8 cellular contexts compared by ENCODE assay signal in genomic region chr7:44748042-44748947, GRCh38. TPM values are rescaled to one million over a fixed set of nuclear protein-coding genes. Genes with fewer than 3 reads are reported as not detected.
DNase-seq lines count a peak whose midpoint lies in the region; ATAC-seq, FAIRE-seq and TF ChIP-seq lines count a peak whose summit lies in the region.

ZMIZ2 (plus strand) TSS chr7:44748847; CDS start chr7:44756250, 7,403 bp downstream.

- 0 out of 3 replicates have a peak, but pooled peaks of 1 of the 2 experiments have one; percentile 27 for TF ChIP-seq EP300 in H1 (IDR thresholded peaks at IDR 0.05; ENCODE audit: borderline replicate concordance in 1 of 2, low read depth in 2 of 2, low read length in 2 of 2)

- POLR2A ChIA-PET in H1 (lab: Charles Lee; ENCODE audit: partially characterized antibody): interaction anchor here (0.7 to 4.8 kb wide), 12 partner anchors 10 to 141 kb away, joined by 3 to 34 read pairs (median 7); partner anchors contain the start of genes H2AZ2, OGDH and PPIA

- peak within 1 kb of the TSS; percentile 84 for H3K56ac ChIP-seq in H1 (replicated peaks; ENCODE audit: insufficient read length, low read depth, low read length)

- H3K27ac ChIP-seq in H1 (ENCODE audit: low read depth, low read length): peak within 1 kb of the TSS; percentile 83; the same call in 1 of the 2 replicates
- peak within 1 kb of the TSS; percentile 61 for H3K27ac ChIP-seq in mesenchymal stem cell (ENCODE audit: low read length, poor library complexity, severe bottlenecking)

- peaks cover 11 to 12% of the 10 kb centered on the region in 2 experiments for H4K20me1 ChIP-seq in H1 (replicated peaks in 1 of 2; ENCODE audit: control insufficient read depth in 1 of 2, insufficient read depth in 2 of 2, low read length in 2 of 2)

- H3K9me3 ChIP-seq in H1 (ENCODE audit: insufficient read depth in 2 of 2, low read depth in 1 of 2, low read length in 1 of 2): no peaks in the 10 kb centered on the region
- no peaks in the 10 kb centered on the region for H3K9me3 ChIP-seq in mesenchymal stem cell (ENCODE audit: control insufficient read depth, low read length)

- DNase-seq in COLO668 (lab: John Stamatoyannopoulos, UW; ENCODE audit: unreplicated experiment) (peak; percentile 99), HUDEP-2 (lab: John Stamatoyannopoulos, UW; ENCODE audit: unreplicated experiment in 76 of 76) (peak in 73 of 76 experiments; percentile 25 to 92 (median 80)), NOMO-1 treated with DMSO at 0.1 percent for 48 hours (lab: John Stamatoyannopoulos, UW; ENCODE audit: unreplicated experiment) (peak; percentile 71), H1 (ENCODE audit: low read depth in 1 of 2, low spot score in 2 of 2) (peak; percentile 38 to 98), mesenchymal stem cell (peak; percentile 83)
- peak; percentile 94 for DNase-seq in activated CD8-positive, alpha-beta memory T cell treated with anti-CD3 and anti-CD28 coated beads, Interleukin-2, amount 10 ng/mL, durations not matched to agents 7 days and 5 days
- peak; percentile 72 for DNase-seq in stimulated activated CD8-positive, alpha-beta memory T cell treated with anti-CD3 and anti-CD28 coated beads, Interleukin-12 subunit alpha, Interleukin-12 subunit beta, amount 100 ng/mL, for 24 hours (ENCODE audit: extremely low read depth)

- H3K27me3 ChIP-seq in H1 (replicated peaks in 1 of 4; ENCODE audit: control insufficient read depth in 3 of 4, extremely low read depth in 1 of 4, insufficient read depth in 3 of 4, low read length in 3 of 4): no peaks in the 10 kb centered on the region
- H3K27me3 ChIP-seq in mesenchymal stem cell (ENCODE audit: control insufficient read depth in 1 of 2, insufficient read depth in 1 of 2, low read length in 2 of 2): no peaks in the 10 kb centered on the region

- H2BK120ac ChIP-seq in H1 (replicated peaks; ENCODE audit: low read depth, low read length) (no peak within 1 kb of the TSS), mesenchymal stem cell (ENCODE audit: low read depth, low read length) (peak within 1 kb of the TSS; percentile 98)

- no peak within 1 kb of the TSS for H4K5ac ChIP-seq in H1 (ENCODE audit: insufficient read length, low read depth, low read length)

- H2BK12ac ChIP-seq in H1 (ENCODE audit: low read depth, low read length) (no peak within 1 kb of the TSS), mesenchymal stem cell (ENCODE audit: low read length in 2 of 2) (peak within 1 kb of the TSS in 1 of 2 experiments; percentile 43)

- H2BK15ac ChIP-seq in H1 (ENCODE audit: low read length) (no peak within 1 kb of the TSS; the same call in 1 of the 2 replicates), mesenchymal stem cell (ENCODE audit: low read depth, poor library complexity, severe bottlenecking) (peak within 1 kb of the TSS; percentile 100)

- WGBS in H1 (ENCODE audit: extremely low coverage in 1 of 2, insufficient coverage in 1 of 2, insufficient read length in 1 of 2, insufficient replicate concordance in 2 of 2, low coverage in 1 of 2, low lambda C conversion rate in 2 of 2, missing lambda C conversion rate in 1 of 2), 2 experiments: 12% methylated on average over 11 of the region's 92 CpGs; no CpG with 5 or more reads in 1 of the 2 experiments
- 5% methylated on average over 30 of the region's 92 CpGs for WGBS in mesenchymal stem cell

- H3K4me1 Mint-ChIP-seq in activated CD8-positive, alpha-beta memory T cell treated with anti-CD3 and anti-CD28 coated beads, Interleukin-2, amount 10 ng/mL, durations not matched to agents 7 days and 5 days: peaks cover 43% of the 10 kb centered on the region

- H3K9me3 Mint-ChIP-seq in activated CD8-positive, alpha-beta memory T cell treated with anti-CD3 and anti-CD28 coated beads, Interleukin-2, amount 10 ng/mL, durations not matched to agents 7 days and 5 days (ENCODE audit: low read depth): no peaks in the 10 kb centered on the region

- H3K4me2 ChIP-seq in H1 (ENCODE audit: insufficient read depth in 1 of 2, low read depth in 2 of 2, low read length in 2 of 2) (peak within 1 kb of the TSS; percentile 98 to 99), mesenchymal stem cell (ENCODE audit: low read length, poor library complexity, severe bottlenecking) (peak within 1 kb of the TSS; percentile 87)

- H3K14ac ChIP-seq in H1 (ENCODE audit: insufficient read length) (no peak within 1 kb of the TSS), mesenchymal stem cell (ENCODE audit: low read length in 2 of 2) (peak within 1 kb of the TSS in 1 of 2 experiments; percentile 99)

- no peak within 1 kb of the TSS for H3K4ac ChIP-seq in H1 (replicated peaks; ENCODE audit: insufficient read length, low read depth, low read length)
- peak within 1 kb of the TSS; percentile 88 to 90 for H3K4ac ChIP-seq in mesenchymal stem cell (ENCODE audit: low read depth in 1 of 2, low read length in 2 of 2)

- ATAC-seq in GM21360 (IDR thresholded peaks at IDR 0.05; ENCODE audit: unreplicated experiment): peak; percentile 57
- ATAC-seq in activated CD8-positive, alpha-beta memory T cell treated with anti-CD3 and anti-CD28 coated beads, Interleukin-2, amount 10 ng/mL, durations not matched to agents 7 days and 5 days: peak; percentile 90

- H2AK5ac ChIP-seq in H1 (ENCODE audit: low read depth, low read length) (peak within 1 kb of the TSS; percentile 10; the same call in 1 of the 2 replicates), mesenchymal stem cell (ENCODE audit: low read length, severe bottlenecking) (peak within 1 kb of the TSS; percentile 44)

- CTCF ChIA-PET in activated CD8-positive, alpha-beta memory T cell treated with anti-CD3 and anti-CD28 coated beads, Interleukin-2, amount 10 ng/mL, durations not matched to agents 7 days and 5 days (lab: Charles Lee): interaction anchor here (0.9 to 2.2 kb wide), 2 partner anchors 20 to 160 kb away, joined by 3 to 6 read pairs; no protein-coding TSS in a partner anchor
- CTCF ChIA-PET in H1 (lab: Charles Lee; ENCODE audit: partially characterized antibody): interaction anchor here (1.1 to 1.6 kb wide), 2 partner anchors 10 to 18 kb away, joined by 3 to 6 read pairs; no protein-coding TSS in a partner anchor

- H3K4me3 ChIP-seq in H1 (ENCODE audit: extremely low read depth in 1 of 4, insufficient read depth in 2 of 4, low read depth in 3 of 4, low read length in 4 of 4) (peak within 1 kb of the TSS; percentile 63 to 98 (median 91)), mesenchymal stem cell (ENCODE audit: insufficient read depth in 1 of 2, low read depth in 1 of 2, low read length in 2 of 2) (peak within 1 kb of the TSS; percentile 94 to 97)

- H3K27ac Mint-ChIP-seq in activated CD8-positive, alpha-beta memory T cell treated with anti-CD3 and anti-CD28 coated beads, Interleukin-2, amount 10 ng/mL, durations not matched to agents 7 days and 5 days: peak within 1 kb of the TSS; percentile 83

- peaks cover 2% of the 10 kb centered on the region for H3K36me3 Mint-ChIP-seq in activated CD8-positive, alpha-beta memory T cell treated with anti-CD3 and anti-CD28 coated beads, Interleukin-2, amount 10 ng/mL, durations not matched to agents 7 days and 5 days

- peaks cover 12% of the 10 kb centered on the region for H3K79me1 ChIP-seq in H1 (ENCODE audit: low read depth, low read length)
- H3K79me1 ChIP-seq in mesenchymal stem cell (replicated peaks; ENCODE audit: low read length, poor library complexity, severe bottlenecking): peaks cover 6% of the 10 kb centered on the region

- H2BK20ac ChIP-seq in H1 (ENCODE audit: low read length): no peak within 1 kb of the TSS

- no peak within 1 kb of the TSS; the same call in 1 of the 2 replicates for H3K18ac ChIP-seq in H1 (ENCODE audit: extremely low read depth, low read length)
- peak within 1 kb of the TSS; percentile 92 to 99 for H3K18ac ChIP-seq in mesenchymal stem cell (ENCODE audit: low read depth in 1 of 2, low read length in 2 of 2)

- no peaks in the 10 kb centered on the region for H3K27me3 Mint-ChIP-seq in activated CD8-positive, alpha-beta memory T cell treated with anti-CD3 and anti-CD28 coated beads, Interleukin-2, amount 10 ng/mL, durations not matched to agents 7 days and 5 days

- TF ChIP-seq CTCF in H1 (IDR thresholded peaks at IDR 0.05; ENCODE audit: control extremely low read depth in 1 of 3, insufficient read depth in 1 of 3, low read depth in 1 of 3, low read length in 3 of 3): no peak; a peak in 1 of 4 replicates

- H4K8ac ChIP-seq in H1 (ENCODE audit: extremely low read depth, insufficient read depth, low read length): peak within 1 kb of the TSS; percentile 69; the same call in 1 of the 2 replicates
- peak within 1 kb of the TSS; percentile 96 for H4K8ac ChIP-seq in mesenchymal stem cell (ENCODE audit: low read length)

- H4K91ac ChIP-seq in H1 (replicated peaks; ENCODE audit: insufficient read length, low read length) (no peak within 1 kb of the TSS), mesenchymal stem cell (ENCODE audit: low read length) (peak within 1 kb of the TSS; percentile 99)

- peaks cover 7% of the 10 kb centered on the region for H3K23me2 ChIP-seq in H1 (ENCODE audit: low read depth, low read length)

- peak within 1 kb of the TSS; percentile 76 for H3K4me3 Mint-ChIP-seq in activated CD8-positive, alpha-beta memory T cell treated with anti-CD3 and anti-CD28 coated beads, Interleukin-2, amount 10 ng/mL, durations not matched to agents 7 days and 5 days

- no peak for FAIRE-seq in H1 (lab: Jason Lieb, UNC)

- 0 out of 8 replicates have a peak, but pooled peaks cover 0 to 5% (median 0%) of the 10 kb centered on the region in 4 experiments for H3K36me3 ChIP-seq in H1 (ENCODE audit: control insufficient read depth in 2 of 4, insufficient read depth in 4 of 4, low read length in 3 of 4)
- H3K36me3 ChIP-seq in mesenchymal stem cell (ENCODE audit: control insufficient read depth in 1 of 2, insufficient read depth in 2 of 2, low read depth in 1 of 2, low read length in 2 of 2): peaks cover 4 to 7% of the 10 kb centered on the region in 2 experiments

- TF ChIP-seq RAD21 in H1 (IDR thresholded peaks at IDR 0.05 in 1 of 2, conservative IDR thresholded peaks at IDR 0.05 in 1 of 2; ENCODE audit: low read depth in 2 of 2, low read length in 2 of 2): no peak

- H3K9ac ChIP-seq in H1 (replicated peaks in 1 of 4; ENCODE audit: extremely low read depth in 1 of 4, low read depth in 3 of 4, low read length in 3 of 4) (peak within 1 kb of the TSS; percentile 76 to 95 (median 82)), mesenchymal stem cell (ENCODE audit: low read length) (peak within 1 kb of the TSS; percentile 92)

- peaks cover 8 to 41% of the 10 kb centered on the region in 2 experiments for H3K79me2 ChIP-seq in H1 (ENCODE audit: control insufficient read depth in 1 of 2, insufficient read depth in 2 of 2, low read length in 2 of 2)

- H2AFZ ChIP-seq in H1 (ENCODE audit: low read length) (peak within 1 kb of the TSS; percentile 74), mesenchymal stem cell (ENCODE audit: low read depth, low read length) (peak within 1 kb of the TSS; percentile 65)

- TF ChIP-seq POLR2A in H1 (IDR thresholded peaks at IDR 0.05; ENCODE audit: control extremely low read depth in 1 of 2, low read depth in 2 of 2, low read length in 2 of 2): peak; percentile 0 to 33; a peak in 2 of 3 replicates

- no peak within 1 kb of the TSS for H3K23ac ChIP-seq in H1 (ENCODE audit: insufficient read length)
- peak within 1 kb of the TSS in 1 of 2 experiments; percentile 83 for H3K23ac ChIP-seq in mesenchymal stem cell (ENCODE audit: low read length in 2 of 2)

- no peak within 1 kb of the TSS; the same call in 1 of the 2 replicates for H2BK5ac ChIP-seq in H1 (ENCODE audit: low read depth, low read length)
- H2BK5ac ChIP-seq in mesenchymal stem cell (ENCODE audit: low read depth, low read length, poor library complexity, severe bottlenecking): peak within 1 kb of the TSS; percentile 95

- H3K4me1 ChIP-seq in H1 (replicated peaks in 1 of 4; ENCODE audit: control insufficient read depth in 3 of 4, insufficient read depth in 4 of 4, low read length in 3 of 4) (peaks cover 0 to 26% (median 11%) of the 10 kb centered on the region in 4 experiments; a peak in 6 of 7 replicates), mesenchymal stem cell (ENCODE audit: control insufficient read depth, insufficient read depth, low read depth, low read length) (peaks cover 20% of the 10 kb centered on the region)

RNA-seq across cellular contexts. Expression of gene ZMIZ2, which starts in this region (rescaled TPM):
- total RNA-seq in activated CD8-positive, alpha-beta memory T cell treated with anti-CD3 and anti-CD28 coated beads, Interleukin-2, amount 10 ng/mL, durations not matched to agents 7 days and 5 days: 100 to 1,000 TPM; 103 to 120 TPM
- total RNA-seq in H1 (2021; fragmentation: NEBNext Ultra II Directional; extraction: Animal tissue kit (Norgen Biotek cat#: 25700)): 66.4 and 72.2 TPM in 2 replicates
- 24.4 and 41.4 TPM in 2 replicates for polyA plus RNA-seq in H1 (2011; rRNA removed)
- polyA plus RNA-seq in H1 (2011; cell fraction: cytosol; rRNA removed): 18.6 TPM
- polyA plus RNA-seq in H1 (2011; cell fraction: nucleus; rRNA removed): 219 TPM
- 62.1 to 76.2 TPM (median 70.8 TPM) in 4 replicates for polyA plus RNA-seq in H1 (2012, experiment 1 of 2)
- polyA plus RNA-seq in H1 (2012, experiment 2 of 2): 43.3 TPM
- polyA plus RNA-seq in H1 (2013, experiment 1 of 2): 46.2 TPM
- polyA plus RNA-seq in H1 (2013, experiment 2 of 2): 40.9 TPM
- polyA minus RNA-seq in H1 (2011; rRNA and poly(A)+ RNA removed): 23.8 and 29.9 TPM in 2 replicates
- 23.3 TPM for polyA minus RNA-seq in H1 (2011; cell fraction: cytosol; rRNA and poly(A)+ RNA removed)
- polyA minus RNA-seq in H1 (2011; cell fraction: nucleus; rRNA and poly(A)+ RNA removed): 65.8 TPM
- polyA plus RNA-seq in mesenchymal stem cell (2013, experiment 1 of 2): 38.9 TPM
- 36.0 TPM for polyA plus RNA-seq in mesenchymal stem cell (2013, experiment 2 of 2)

Comparison
In these comparisons a context has a peak if more than half of its experiments do, and no peak if none do; other contexts are left out.
1. Peak in every context shown above with its lines: DNase-seq, ATAC-seq, H3K4me3 ChIP-seq and H3K27ac ChIP-seq.